11 cellular contexts compared by ENCODE assay signal in the genomic region with DNA sequence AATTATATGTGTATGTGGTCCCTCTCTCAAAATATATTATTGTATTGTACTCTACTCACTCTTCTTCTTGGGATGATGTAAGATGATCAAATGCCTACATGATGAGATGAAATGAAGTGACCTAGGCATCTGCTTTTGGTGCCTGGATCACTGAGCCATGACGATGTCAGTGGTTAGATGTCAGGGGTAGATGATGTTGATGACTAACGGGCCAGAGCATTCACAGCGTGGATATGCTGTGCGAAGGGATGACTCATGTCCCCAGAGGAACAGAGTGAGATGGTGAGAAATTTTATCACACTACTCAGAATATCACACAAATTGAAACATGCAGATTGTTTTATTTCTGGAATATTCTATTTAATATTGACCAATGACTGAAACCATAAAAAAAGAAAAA.
DNase-seq lines count a peak whose midpoint lies in the region; ATAC-seq and TF ChIP-seq lines count a peak whose summit lies in the region.
"Had no signal": no experiment of that assay in that cellular context is flagged by ENCODE, and none has a peak within 500 bp of the region (broad histone marks: within the 10 kb centered on the region; RNA-seq: fewer than 3 reads in every experiment).

No MANE protein-coding gene starts in this region.

- no peaks in the 10 kb centered on the region for H3K27me3 ChIP-seq in Karpas-422 (ENCODE audit: low read length)

- intact Hi-C loops in cardiac septum (cut with DNase I) = no loop called here

- H2AFZ ChIP-seq in Karpas-422 (ENCODE audit: low read length) = peak overlapping the region; percentile 30; the same call in 1 of the 2 replicates

- H4K20me1 ChIP-seq in Karpas-422 (ENCODE audit: insufficient read depth, low read depth, low read length) = no peaks in the 10 kb centered on the region

- H3K36me3 ChIP-seq in Karpas-422 (ENCODE audit: insufficient read depth, low read length) = no peaks in the 10 kb centered on the region

- no peaks in the 10 kb centered on the region for H3K79me2 ChIP-seq in Karpas-422 (ENCODE audit: low read length)

- H3K9me2 ChIP-seq in Karpas-422 (replicated peaks; ENCODE audit: insufficient read depth, low read length) = no peaks in the 10 kb centered on the region

- H3K9ac ChIP-seq in Karpas-422 (ENCODE audit: low read length) = no peak overlapping the region

- H3K4me3 ChIP-seq in Karpas-422 (ENCODE audit: low read length) = peak overlapping the region; percentile 19; the same call in 1 of the 2 replicates
- no peak overlapping the region for H3K4me3 ChIP-seq in retinal pigment epithelial cell (ENCODE audit: low read length)
- H3K4me3 ChIP-seq: mucosa of descending colon had no signal

- peak overlapping the region; percentile 52 for H3K4me2 ChIP-seq in Karpas-422 (ENCODE audit: low read depth, low read length, poor library complexity, severe bottlenecking)

- peaks cover 43% of the 10 kb centered on the region for H3K4me1 ChIP-seq in Karpas-422 (ENCODE audit: low read length)

- TF ChIP-seq CTCF in retinal pigment epithelial cell (conservative IDR thresholded peaks at IDR 0.05; ENCODE audit: low read depth, low read length) = no peak

- H3K9me3 ChIP-seq in Karpas-422 (ENCODE audit: low read length) = no peaks in the 10 kb centered on the region

- peak; percentile 90 for DNase-seq in Karpas-422
- peak; percentile 88 for DNase-seq in astrocyte of the hippocampus (ENCODE audit: low read depth, low spot score)
- peak; percentile 48 for DNase-seq in retinal pigment epithelial cell (ENCODE audit: low read depth)
- no peak for DNase-seq in cardiac septum (ENCODE audit: low spot score)
- no peak for DNase-seq in activated CD4-positive, alpha-beta T cell treated with anti-CD3 and anti-CD28 coated beads, Interleukin-2, amount 50 U/mL, for 1 hour
- DNase-seq: activated naive CD4-positive, alpha-beta T cell treated with anti-CD3 and anti-CD28 coated beads for 36 hours; mucosa of descending colon had no signal

- ATAC-seq in GM21717 (IDR thresholded peaks at IDR 0.05; ENCODE audit: unreplicated experiment) = peak; percentile 61
- ATAC-seq in GM18498 (IDR thresholded peaks at IDR 0.05; ENCODE audit: unreplicated experiment) = no peak
- no peak for ATAC-seq in GM19455 (IDR thresholded peaks at IDR 0.05; ENCODE audit: unreplicated experiment)
- ATAC-seq: esophagus mucosa, mucosa of descending colon had no signal

- peak overlapping the region; percentile 69 for H3K27ac ChIP-seq in Karpas-422 (ENCODE audit: low read length)

Comparison
In these comparisons a context has a peak if more than half of its experiments do, and no peak if none do; other contexts are left out.
1. DNase-seq: peak in Karpas-422 (single experiment), astrocyte of the hippocampus (single experiment) and retinal pigment epithelial cell (single experiment); none in cardiac septum (single experiment) and activated CD4-positive, alpha-beta T cell treated with anti-CD3 and anti-CD28 coated beads, Interleukin-2, amount 50 U/mL, for 1 hour (single experiment).